1 cellular context compared by ENCODE assay signal in the genomic region with DNA sequence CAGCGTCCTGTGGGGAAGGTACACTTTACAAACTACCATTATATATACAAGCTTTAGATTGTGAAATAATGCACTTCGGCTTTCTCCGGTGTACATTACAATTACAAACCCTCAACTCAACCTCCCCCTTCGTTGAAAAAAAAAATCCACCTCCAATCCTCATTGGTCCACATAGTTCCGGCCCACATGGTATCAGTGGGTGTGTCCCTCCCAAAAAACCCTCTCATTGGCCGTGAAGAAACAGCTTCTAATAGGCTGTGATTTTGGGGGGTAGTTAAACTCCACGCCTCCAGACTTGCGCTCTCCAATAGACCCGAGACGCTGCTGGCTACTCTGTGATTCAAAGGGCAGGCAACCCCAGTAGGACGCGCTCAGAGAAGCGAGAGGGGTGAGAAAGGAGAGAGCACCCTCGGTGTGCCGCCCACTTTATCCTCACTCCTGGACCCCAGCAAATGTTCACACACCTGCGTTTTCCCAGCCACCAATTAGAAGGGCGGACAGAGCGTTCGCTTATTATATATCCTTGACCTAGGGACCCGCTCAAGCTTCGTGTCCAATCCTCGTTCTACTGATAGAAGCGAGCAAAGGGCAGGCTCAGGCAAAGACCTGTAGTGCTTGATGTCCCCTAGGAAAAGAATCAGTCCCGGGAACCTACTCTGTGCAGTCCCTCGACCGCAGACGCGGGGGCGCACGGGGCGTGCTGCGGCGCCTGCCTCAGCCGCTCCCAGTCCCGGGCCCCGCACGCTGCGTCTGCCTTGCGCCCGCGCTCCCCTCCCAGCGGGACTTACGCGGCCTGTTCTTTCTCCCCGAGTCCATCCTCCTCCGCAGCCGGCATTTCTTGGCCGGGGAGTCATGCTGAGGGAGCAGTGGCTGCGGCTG.
TF ChIP-seq lines count a peak whose summit lies in the region.

No MANE protein-coding gene starts in this region.

TF ChIP-seq in HepG2, 621 proteins besides CTCF, POLR2A, EP300 and RAD21 (continues in another document):
- TF ChIP-seq ZNF274 (CRISPR knock-in tag; IDR thresholded peaks at IDR 0.05) (0 out of 2 replicates have a peak, but pooled peaks have one; percentile 5), POLR2AphosphoS2 (IDR thresholded peaks at IDR 0.05; ENCODE audit: low read depth, low read length) (peak; percentile 93), BORCS8-MEF2B (CRISPR knock-in tag; IDR thresholded peaks at IDR 0.05) (peak; percentile 93; the same call in 1 of the 2 replicates), NR3C1 (CRISPR knock-in tag; IDR thresholded peaks at IDR 0.05) (no peak), ZNF605 (CRISPR knock-in tag; IDR thresholded peaks at IDR 0.05) (peak; percentile 84), ZNF558 (CRISPR knock-in tag; IDR thresholded peaks at IDR 0.05; ENCODE audit: borderline replicate concordance) (peak; percentile 43; the same call in 1 of the 2 replicates), FOSL2 (CRISPR knock-in tag; IDR thresholded peaks at IDR 0.05) (peak; percentile 41), ZNF878 (CRISPR knock-in tag; IDR thresholded peaks at IDR 0.05) (peak; percentile 51; the same call in 1 of the 2 replicates), SMAD3 (CRISPR knock-in tag; IDR thresholded peaks at IDR 0.05) (peak; percentile 71; the same call in 1 of the 2 replicates), NFIB (CRISPR knock-in tag; IDR thresholded peaks at IDR 0.05; ENCODE audit: borderline replicate concordance) (0 out of 2 replicates have a peak, but pooled peaks have one; percentile 65), ZNF460 (CRISPR knock-in tag; IDR thresholded peaks at IDR 0.05; ENCODE audit: borderline replicate concordance) (no peak), POLR2AphosphoS5 (IDR thresholded peaks at IDR 0.05; ENCODE audit: low read depth, low read length) (peak; percentile 99), ZNF230 (CRISPR knock-in tag; IDR thresholded peaks at IDR 0.05) (peak; percentile 83), CAMTA2 (CRISPR knock-in tag; IDR thresholded peaks at IDR 0.05; ENCODE audit: borderline replicate concordance) (0 out of 2 replicates have a peak, but pooled peaks have one; percentile 27), SRSF1 (optimal IDR thresholded peaks at IDR 0.05; ENCODE audit: low read depth, low read length) (peak; percentile 49), POGZ (CRISPR knock-in tag; IDR thresholded peaks at IDR 0.05) (peak; percentile 94), ZNF317 (CRISPR knock-in tag; IDR thresholded peaks at IDR 0.05) (peak; percentile 53; the same call in 1 of the 2 replicates), RFX5 (IDR thresholded peaks at IDR 0.05; ENCODE audit: low read depth, low read length) (peak; percentile 58; the same call in 1 of the 2 replicates), ZNF326 (CRISPR knock-in tag; IDR thresholded peaks at IDR 0.05; ENCODE audit: borderline replicate concordance) (no peak), ZNF382 (CRISPR knock-in tag; IDR thresholded peaks at IDR 0.05; ENCODE audit: borderline replicate concordance) (no peak), KLF9 (CRISPR knock-in tag; IDR thresholded peaks at IDR 0.05; ENCODE audit: low read depth) (peak; percentile 82; the same call in 1 of the 2 replicates), CCAR2 (optimal IDR thresholded peaks at IDR 0.05; ENCODE audit: low read depth, low read length) (no peak), ZNF670 (CRISPR knock-in tag; IDR thresholded peaks at IDR 0.05; ENCODE audit: borderline replicate concordance) (no peak)
- TF ChIP-seq, protein P1, sequence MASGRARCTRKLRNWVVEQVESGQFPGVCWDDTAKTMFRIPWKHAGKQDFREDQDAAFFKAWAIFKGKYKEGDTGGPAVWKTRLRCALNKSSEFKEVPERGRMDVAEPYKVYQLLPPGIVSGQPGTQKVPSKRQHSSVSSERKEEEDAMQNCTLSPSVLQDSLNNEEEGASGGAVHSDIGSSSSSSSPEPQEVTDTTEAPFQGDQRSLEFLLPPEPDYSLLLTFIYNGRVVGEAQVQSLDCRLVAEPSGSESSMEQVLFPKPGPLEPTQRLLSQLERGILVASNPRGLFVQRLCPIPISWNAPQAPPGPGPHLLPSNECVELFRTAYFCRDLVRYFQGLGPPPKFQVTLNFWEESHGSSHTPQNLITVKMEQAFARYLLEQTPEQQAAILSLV (CRISPR knock-in tag; IDR thresholded peaks at IDR 0.05; ENCODE audit: borderline replicate concordance), result peak; percentile 54
- TF ChIP-seq, protein P2, sequence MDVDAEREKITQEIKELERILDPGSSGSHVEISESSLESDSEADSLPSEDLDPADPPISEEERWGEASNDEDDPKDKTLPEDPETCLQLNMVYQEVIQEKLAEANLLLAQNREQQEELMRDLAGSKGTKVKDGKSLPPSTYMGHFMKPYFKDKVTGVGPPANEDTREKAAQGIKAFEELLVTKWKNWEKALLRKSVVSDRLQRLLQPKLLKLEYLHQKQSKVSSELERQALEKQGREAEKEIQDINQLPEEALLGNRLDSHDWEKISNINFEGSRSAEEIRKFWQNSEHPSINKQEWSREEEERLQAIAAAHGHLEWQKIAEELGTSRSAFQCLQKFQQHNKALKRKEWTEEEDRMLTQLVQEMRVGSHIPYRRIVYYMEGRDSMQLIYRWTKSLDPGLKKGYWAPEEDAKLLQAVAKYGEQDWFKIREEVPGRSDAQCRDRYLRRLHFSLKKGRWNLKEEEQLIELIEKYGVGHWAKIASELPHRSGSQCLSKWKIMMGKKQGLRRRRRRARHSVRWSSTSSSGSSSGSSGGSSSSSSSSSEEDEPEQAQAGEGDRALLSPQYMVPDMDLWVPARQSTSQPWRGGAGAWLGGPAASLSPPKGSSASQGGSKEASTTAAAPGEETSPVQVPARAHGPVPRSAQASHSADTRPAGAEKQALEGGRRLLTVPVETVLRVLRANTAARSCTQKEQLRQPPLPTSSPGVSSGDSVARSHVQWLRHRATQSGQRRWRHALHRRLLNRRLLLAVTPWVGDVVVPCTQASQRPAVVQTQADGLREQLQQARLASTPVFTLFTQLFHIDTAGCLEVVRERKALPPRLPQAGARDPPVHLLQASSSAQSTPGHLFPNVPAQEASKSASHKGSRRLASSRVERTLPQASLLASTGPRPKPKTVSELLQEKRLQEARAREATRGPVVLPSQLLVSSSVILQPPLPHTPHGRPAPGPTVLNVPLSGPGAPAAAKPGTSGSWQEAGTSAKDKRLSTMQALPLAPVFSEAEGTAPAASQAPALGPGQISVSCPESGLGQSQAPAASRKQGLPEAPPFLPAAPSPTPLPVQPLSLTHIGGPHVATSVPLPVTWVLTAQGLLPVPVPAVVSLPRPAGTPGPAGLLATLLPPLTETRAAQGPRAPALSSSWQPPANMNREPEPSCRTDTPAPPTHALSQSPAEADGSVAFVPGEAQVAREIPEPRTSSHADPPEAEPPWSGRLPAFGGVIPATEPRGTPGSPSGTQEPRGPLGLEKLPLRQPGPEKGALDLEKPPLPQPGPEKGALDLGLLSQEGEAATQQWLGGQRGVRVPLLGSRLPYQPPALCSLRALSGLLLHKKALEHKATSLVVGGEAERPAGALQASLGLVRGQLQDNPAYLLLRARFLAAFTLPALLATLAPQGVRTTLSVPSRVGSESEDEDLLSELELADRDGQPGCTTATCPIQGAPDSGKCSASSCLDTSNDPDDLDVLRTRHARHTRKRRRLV (CRISPR knock-in tag; IDR thresholded peaks at IDR 0.05), result peak; percentile 58; the same call in 1 of the 2 replicates
- TF ChIP-seq, protein P3, sequence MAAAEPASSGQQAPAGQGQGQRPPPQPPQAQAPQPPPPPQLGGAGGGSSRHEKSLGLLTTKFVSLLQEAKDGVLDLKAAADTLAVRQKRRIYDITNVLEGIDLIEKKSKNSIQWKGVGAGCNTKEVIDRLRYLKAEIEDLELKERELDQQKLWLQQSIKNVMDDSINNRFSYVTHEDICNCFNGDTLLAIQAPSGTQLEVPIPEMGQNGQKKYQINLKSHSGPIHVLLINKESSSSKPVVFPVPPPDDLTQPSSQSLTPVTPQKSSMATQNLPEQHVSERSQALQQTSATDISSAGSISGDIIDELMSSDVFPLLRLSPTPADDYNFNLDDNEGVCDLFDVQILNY (CRISPR knock-in tag; conservative IDR thresholded peaks at IDR 0.05), result no peak
- TF ChIP-seq, protein P4, sequence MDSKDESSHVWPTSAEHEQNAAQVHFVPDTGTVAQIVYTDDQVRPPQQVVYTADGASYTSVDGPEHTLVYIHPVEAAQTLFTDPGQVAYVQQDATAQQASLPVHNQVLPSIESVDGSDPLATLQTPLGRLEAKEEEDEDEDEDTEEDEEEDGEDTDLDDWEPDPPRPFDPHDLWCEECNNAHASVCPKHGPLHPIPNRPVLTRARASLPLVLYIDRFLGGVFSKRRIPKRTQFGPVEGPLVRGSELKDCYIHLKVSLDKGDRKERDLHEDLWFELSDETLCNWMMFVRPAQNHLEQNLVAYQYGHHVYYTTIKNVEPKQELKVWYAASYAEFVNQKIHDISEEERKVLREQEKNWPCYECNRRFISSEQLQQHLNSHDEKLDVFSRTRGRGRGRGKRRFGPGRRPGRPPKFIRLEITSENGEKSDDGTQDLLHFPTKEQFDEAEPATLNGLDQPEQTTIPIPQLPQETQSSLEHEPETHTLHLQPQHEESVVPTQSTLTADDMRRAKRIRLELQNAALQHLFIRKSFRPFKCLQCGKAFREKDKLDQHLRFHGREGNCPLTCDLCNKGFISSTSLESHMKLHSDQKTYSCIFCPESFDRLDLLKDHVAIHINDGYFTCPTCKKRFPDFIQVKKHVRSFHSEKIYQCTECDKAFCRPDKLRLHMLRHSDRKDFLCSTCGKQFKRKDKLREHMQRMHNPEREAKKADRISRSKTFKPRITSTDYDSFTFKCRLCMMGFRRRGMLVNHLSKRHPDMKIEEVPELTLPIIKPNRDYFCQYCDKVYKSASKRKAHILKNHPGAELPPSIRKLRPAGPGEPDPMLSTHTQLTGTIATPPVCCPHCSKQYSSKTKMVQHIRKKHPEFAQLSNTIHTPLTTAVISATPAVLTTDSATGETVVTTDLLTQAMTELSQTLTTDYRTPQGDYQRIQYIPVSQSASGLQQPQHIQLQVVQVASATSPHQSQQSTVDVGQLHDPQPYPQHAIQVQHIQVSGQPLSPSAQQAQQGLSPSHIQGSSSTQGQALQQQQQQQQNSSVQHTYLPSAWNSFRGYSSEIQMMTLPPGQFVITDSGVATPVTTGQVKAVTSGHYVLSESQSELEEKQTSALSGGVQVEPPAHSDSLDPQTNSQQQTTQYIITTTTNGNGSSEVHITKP (CRISPR knock-in tag; IDR thresholded peaks at IDR 0.05; ENCODE audit: low read depth), result peak; percentile 59; the same call in 1 of the 2 replicates
- TF ChIP-seq, protein P5, sequence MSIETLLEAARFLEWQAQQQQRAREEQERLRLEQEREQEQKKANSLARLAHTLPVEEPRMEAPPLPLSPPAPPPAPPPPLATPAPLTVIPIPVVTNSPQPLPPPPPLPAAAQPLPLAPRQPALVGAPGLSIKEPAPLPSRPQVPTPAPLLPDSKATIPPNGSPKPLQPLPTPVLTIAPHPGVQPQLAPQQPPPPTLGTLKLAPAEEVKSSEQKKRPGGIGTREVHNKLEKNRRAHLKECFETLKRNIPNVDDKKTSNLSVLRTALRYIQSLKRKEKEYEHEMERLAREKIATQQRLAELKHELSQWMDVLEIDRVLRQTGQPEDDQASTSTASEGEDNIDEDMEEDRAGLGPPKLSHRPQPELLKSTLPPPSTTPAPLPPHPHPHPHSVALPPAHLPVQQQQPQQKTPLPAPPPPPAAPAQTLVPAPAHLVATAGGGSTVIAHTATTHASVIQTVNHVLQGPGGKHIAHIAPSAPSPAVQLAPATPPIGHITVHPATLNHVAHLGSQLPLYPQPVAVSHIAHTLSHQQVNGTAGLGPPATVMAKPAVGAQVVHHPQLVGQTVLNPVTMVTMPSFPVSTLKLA (IDR thresholded peaks at IDR 0.05), result peak; percentile 74
- TF ChIP-seq, protein P6, sequence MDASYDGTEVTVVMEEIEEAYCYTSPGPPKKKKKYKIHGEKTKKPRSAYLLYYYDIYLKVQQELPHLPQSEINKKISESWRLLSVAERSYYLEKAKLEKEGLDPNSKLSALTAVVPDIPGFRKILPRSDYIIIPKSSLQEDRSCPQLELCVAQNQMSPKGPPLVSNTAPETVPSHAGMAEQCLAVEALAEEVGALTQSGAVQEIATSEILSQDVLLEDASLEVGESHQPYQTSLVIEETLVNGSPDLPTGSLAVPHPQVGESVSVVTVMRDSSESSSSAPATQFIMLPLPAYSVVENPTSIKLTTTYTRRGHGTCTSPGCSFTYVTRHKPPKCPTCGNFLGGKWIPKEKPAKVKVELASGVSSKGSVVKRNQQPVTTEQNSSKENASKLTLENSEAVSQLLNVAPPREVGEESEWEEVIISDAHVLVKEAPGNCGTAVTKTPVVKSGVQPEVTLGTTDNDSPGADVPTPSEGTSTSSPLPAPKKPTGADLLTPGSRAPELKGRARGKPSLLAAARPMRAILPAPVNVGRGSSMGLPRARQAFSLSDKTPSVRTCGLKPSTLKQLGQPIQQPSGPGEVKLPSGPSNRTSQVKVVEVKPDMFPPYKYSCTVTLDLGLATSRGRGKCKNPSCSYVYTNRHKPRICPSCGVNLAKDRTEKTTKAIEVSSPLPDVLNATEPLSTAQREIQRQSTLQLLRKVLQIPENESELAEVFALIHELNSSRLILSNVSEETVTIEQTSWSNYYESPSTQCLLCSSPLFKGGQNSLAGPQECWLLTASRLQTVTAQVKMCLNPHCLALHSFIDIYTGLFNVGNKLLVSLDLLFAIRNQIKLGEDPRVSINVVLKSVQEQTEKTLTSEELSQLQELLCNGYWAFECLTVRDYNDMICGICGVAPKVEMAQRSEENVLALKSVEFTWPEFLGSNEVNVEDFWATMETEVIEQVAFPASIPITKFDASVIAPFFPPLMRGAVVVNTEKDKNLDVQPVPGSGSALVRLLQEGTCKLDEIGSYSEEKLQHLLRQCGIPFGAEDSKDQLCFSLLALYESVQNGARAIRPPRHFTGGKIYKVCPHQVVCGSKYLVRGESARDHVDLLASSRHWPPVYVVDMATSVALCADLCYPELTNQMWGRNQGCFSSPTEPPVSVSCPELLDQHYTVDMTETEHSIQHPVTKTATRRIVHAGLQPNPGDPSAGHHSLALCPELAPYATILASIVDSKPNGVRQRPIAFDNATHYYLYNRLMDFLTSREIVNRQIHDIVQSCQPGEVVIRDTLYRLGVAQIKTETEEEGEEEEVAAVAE (CRISPR knock-in tag; IDR thresholded peaks at IDR 0.05; ENCODE audit: borderline replicate concordance), result peak; percentile 44
- TF ChIP-seq, protein P7, sequence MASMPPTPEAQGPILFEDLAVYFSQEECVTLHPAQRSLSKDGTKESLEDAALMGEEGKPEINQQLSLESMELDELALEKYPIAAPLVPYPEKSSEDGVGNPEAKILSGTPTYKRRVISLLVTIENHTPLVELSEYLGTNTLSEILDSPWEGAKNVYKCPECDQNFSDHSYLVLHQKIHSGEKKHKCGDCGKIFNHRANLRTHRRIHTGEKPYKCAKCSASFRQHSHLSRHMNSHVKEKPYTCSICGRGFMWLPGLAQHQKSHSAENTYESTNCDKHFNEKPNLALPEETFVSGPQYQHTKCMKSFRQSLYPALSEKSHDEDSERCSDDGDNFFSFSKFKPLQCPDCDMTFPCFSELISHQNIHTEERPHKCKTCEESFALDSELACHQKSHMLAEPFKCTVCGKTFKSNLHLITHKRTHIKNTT (CRISPR knock-in tag; IDR thresholded peaks at IDR 0.05), result 0 out of 2 replicates have a peak, but pooled peaks have one; percentile 39
- TF ChIP-seq, protein P8, sequence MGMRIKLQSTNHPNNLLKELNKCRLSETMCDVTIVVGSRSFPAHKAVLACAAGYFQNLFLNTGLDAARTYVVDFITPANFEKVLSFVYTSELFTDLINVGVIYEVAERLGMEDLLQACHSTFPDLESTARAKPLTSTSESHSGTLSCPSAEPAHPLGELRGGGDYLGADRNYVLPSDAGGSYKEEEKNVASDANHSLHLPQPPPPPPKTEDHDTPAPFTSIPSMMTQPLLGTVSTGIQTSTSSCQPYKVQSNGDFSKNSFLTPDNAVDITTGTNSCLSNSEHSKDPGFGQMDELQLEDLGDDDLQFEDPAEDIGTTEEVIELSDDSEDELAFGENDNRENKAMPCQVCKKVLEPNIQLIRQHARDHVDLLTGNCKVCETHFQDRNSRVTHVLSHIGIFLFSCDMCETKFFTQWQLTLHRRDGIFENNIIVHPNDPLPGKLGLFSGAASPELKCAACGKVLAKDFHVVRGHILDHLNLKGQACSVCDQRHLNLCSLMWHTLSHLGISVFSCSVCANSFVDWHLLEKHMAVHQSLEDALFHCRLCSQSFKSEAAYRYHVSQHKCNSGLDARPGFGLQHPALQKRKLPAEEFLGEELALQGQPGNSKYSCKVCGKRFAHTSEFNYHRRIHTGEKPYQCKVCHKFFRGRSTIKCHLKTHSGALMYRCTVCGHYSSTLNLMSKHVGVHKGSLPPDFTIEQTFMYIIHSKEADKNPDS (CRISPR knock-in tag; IDR thresholded peaks at IDR 0.05), result peak; percentile 93
